Comparison of ENCODE assay signal across 7 cellular contexts in genomic region chr12:78470354-78471195, GRCh38.
DNase-seq lines count a peak whose midpoint lies in the region; ATAC-seq and TF ChIP-seq lines count a peak whose summit lies in the region.

No MANE protein-coding gene starts in this region.

- H3K4me3 ChIP-seq in PC-3 (ENCODE audit: low read length) (no peak overlapping the region), fibroblast of the aortic adventitia (ENCODE audit: low read depth, low read length) (no peak overlapping the region), testis (no peak overlapping the region), tibial artery (no peak overlapping the region)

- WGBS in testis, 2 donors = 89 to 96% methylated on average over 3 of the region's 3 CpGs

- H3K79me2 ChIP-seq in PC-3 (ENCODE audit: low read length) = no peaks in the 10 kb centered on the region

- intact Hi-C loops in PC-3 (cut with micrococcal nuclease) (loop anchor here (1.0 to 10.0 kb wide), 5 partner anchors 174 to 877 kb away; no protein-coding TSS in a partner anchor), testis (cut with DNase I; ENCODE audit: low total_unique reads) (no loop called here), tibial artery (cut with DNase I; ENCODE audit: low total_unique reads) (no loop called here)

- POLR2A ChIA-PET in PC-3 (lab: Charles Lee; ENCODE audit: unreplicated experiment) = no interaction called here

- H3K4me1 ChIP-seq in PC-3 (ENCODE audit: insufficient read depth, low read length) = no peaks in the 10 kb centered on the region
- no peaks in the 10 kb centered on the region for H3K4me1 ChIP-seq in testis
- H3K4me1 ChIP-seq in tibial artery = no peaks in the 10 kb centered on the region

- H3K27ac ChIP-seq in PC-3 (ENCODE audit: low read length) = no peak overlapping the region
- H3K27ac ChIP-seq in testis = no peak overlapping the region
- H3K27ac ChIP-seq in tibial artery = no peak overlapping the region

- H3K9me2 ChIP-seq in PC-3 (replicated peaks; ENCODE audit: low read length) = no peaks in the 10 kb centered on the region

- no peak overlapping the region for H3K9ac ChIP-seq in PC-3 (ENCODE audit: low read length)

- no peak for TF ChIP-seq POLR2A in testis (IDR thresholded peaks at IDR 0.05)

- H3K4me2 ChIP-seq in PC-3 (ENCODE audit: low read length) = no peak overlapping the region

- no TSS peak for BruUV-seq in PC-3 (replicated peaks; lab: Mats Ljungman, UMichigan)

- no peak overlapping the region for H2AFZ ChIP-seq in PC-3 (ENCODE audit: low read length)

- H3K36me3 ChIP-seq in PC-3 (ENCODE audit: low read depth, low read length) (no peaks in the 10 kb centered on the region), testis (ENCODE audit: low read depth, missing control alignments) (no peaks in the 10 kb centered on the region), tibial artery (no peaks in the 10 kb centered on the region)

- TF ChIP-seq CTCF in GM12873 (IDR thresholded peaks at IDR 0.05; ENCODE audit: insufficient read depth, low read depth, low read length, missing control alignments) = peak; percentile 47
- TF ChIP-seq CTCF in PC-3 (conservative IDR thresholded peaks at IDR 0.05; ENCODE audit: low read depth, low read length) = peak; percentile 81
- TF ChIP-seq CTCF in fibroblast of the aortic adventitia (IDR thresholded peaks at IDR 0.05; ENCODE audit: insufficient read depth, low read length) = peak; percentile 63
- TF ChIP-seq CTCF in testis (IDR thresholded peaks at IDR 0.05) = peak; percentile 5 to 39 (median 8)
- TF ChIP-seq CTCF in tibial artery (IDR thresholded peaks at IDR 0.05) = no peak

- no peaks in the 10 kb centered on the region for H3F3A ChIP-seq in PC-3 (ENCODE audit: low read length, unreplicated experiment)

- peak; percentile 80 for ATAC-seq in PC-3

- CTCF ChIA-PET in PC-3 (lab: Charles Lee) = interaction anchor here (0.6 to 1.4 kb wide), 7 partner anchors 78 to 874 kb away, joined by 3 to 14 read pairs (median 3); no protein-coding TSS in a partner anchor

- peak; percentile 16 for DNase-seq in HPDE6-E6E7 (ENCODE audit: extremely low spot score)
- DNase-seq in PC-3 = peak; percentile 64
- peak; percentile 68 for DNase-seq in fibroblast of the aortic adventitia (ENCODE audit: low read depth)
- peak; percentile 62 for DNase-seq in testis
- no peak for DNase-seq in NCI-H187 treated with DMSO at 0.1 percent for 48 hours (lab: John Stamatoyannopoulos, UW)
- no peak for DNase-seq in tibial artery

- H3K9me3 ChIP-seq in PC-3 (ENCODE audit: low read length) (no peaks in the 10 kb centered on the region), testis (no peaks in the 10 kb centered on the region), tibial artery (no peaks in the 10 kb centered on the region)

- no peaks in the 10 kb centered on the region for H4K20me1 ChIP-seq in PC-3 (ENCODE audit: low read length)

- no peaks in the 10 kb centered on the region for H3K27me3 ChIP-seq in PC-3 (ENCODE audit: low read length)
- no peaks in the 10 kb centered on the region for H3K27me3 ChIP-seq in testis
- no peaks in the 10 kb centered on the region for H3K27me3 ChIP-seq in tibial artery

Comparison
In these comparisons a context has a peak if more than half of its experiments do, and no peak if none do; other contexts are left out.
1. CTCF ChIP-seq: peak in GM12873 (single experiment), PC-3 (single experiment), fibroblast of the aortic adventitia (single experiment) and testis (3 of 3); none in tibial artery (0 of 2).
2. DNase-seq: peak in HPDE6-E6E7 (single experiment), PC-3 (single experiment), fibroblast of the aortic adventitia (single experiment) and testis (single experiment); none in NCI-H187 treated with DMSO at 0.1 percent for 48 hours (single experiment) and tibial artery (0 of 2).